In the genomic region with DNA sequence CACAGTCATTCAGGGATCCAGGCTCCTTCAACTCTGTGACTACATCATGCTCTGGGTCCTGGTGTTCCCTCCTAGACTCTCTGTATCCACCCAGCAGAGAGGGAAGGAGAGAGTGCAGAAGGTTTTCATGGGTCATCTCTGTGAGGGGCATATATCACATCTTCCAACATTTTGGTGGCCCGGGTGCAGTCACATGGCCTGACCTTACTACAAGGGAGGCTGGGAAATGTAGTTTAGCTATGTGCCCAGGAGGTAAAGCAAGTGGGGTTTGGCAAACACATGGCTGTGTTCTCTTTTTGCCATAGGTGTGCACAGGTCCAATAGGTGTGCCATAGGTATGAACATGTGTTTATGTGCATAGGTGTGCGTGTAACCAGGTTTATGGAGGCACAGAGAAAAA, we compare ENCODE assay signal across 28 cellular contexts.
"Had no signal": no experiment of that assay in that cellular context is flagged by ENCODE, and none has a peak within 500 bp of the region (broad histone marks: within the 10 kb centered on the region; RNA-seq: fewer than 3 reads in every experiment).

No MANE protein-coding gene starts in this region.

- H3K27ac Mint-ChIP-seq: stimulated activated effector memory CD8-positive, alpha-beta T cell treated with anti-CD3 and anti-CD28 coated beads, Interleukin-12 subunit alpha, Interleukin-12 subunit beta, amount 100 ng/mL, for 72 hours; stimulated activated memory B cell treated with anti-CD40 and anti-IgM and Interleukin-4, amounts not matched to agents 10 μg/mL and 1 μg/mL and 100 μg/mL, for 72 hours; stimulated activated naive B cell treated with anti-CD40 and anti-IgM and Interleukin-4, amounts not matched to agents 10 μg/mL and 1 μg/mL and 100 μg/mL, for 72 hours; stimulated activated naive CD8-positive, alpha-beta T cell treated with anti-CD3 and anti-CD28 coated beads, Interleukin-15, amount 100 ng/mL, for 72 hours; stimulated activated naive CD8-positive, alpha-beta T cell treated with anti-CD3 and anti-CD28 coated beads, Interleukin-15, Interleukin-2, amounts not matched to agents 100 ng/mL and 50 ng/mL, for 24 hours; type B pancreatic cell had no signal

- H3K36me3 Mint-ChIP-seq: stimulated activated effector memory CD8-positive, alpha-beta T cell treated with anti-CD3 and anti-CD28 coated beads, Interleukin-12 subunit alpha, Interleukin-12 subunit beta, amount 100 ng/mL, for 72 hours; stimulated activated memory B cell treated with anti-CD40 and anti-IgM and Interleukin-4, amounts not matched to agents 10 μg/mL and 1 μg/mL and 100 μg/mL, for 72 hours; stimulated activated naive B cell treated with anti-CD40 and anti-IgM and Interleukin-4, amounts not matched to agents 10 μg/mL and 1 μg/mL and 100 μg/mL, for 72 hours; type B pancreatic cell had no signal

- H3K27ac ChIP-seq: stomach, suprapubic skin, testis, thoracic aorta, thyroid gland, tibial artery, tibial nerve, transverse colon, upper lobe of left lung, upper lobe of right lung, uterus, vagina had no signal

- H3K4me3 Mint-ChIP-seq: stimulated activated effector memory CD8-positive, alpha-beta T cell treated with anti-CD3 and anti-CD28 coated beads, Interleukin-12 subunit alpha, Interleukin-12 subunit beta, amount 100 ng/mL, for 72 hours; stimulated activated memory B cell treated with anti-CD40 and anti-IgM and Interleukin-4, amounts not matched to agents 10 μg/mL and 1 μg/mL and 100 μg/mL, for 72 hours; stimulated activated naive B cell treated with anti-CD40 and anti-IgM and Interleukin-4, amounts not matched to agents 10 μg/mL and 1 μg/mL and 100 μg/mL, for 72 hours; stimulated activated naive CD8-positive, alpha-beta T cell treated with anti-CD3 and anti-CD28 coated beads, Interleukin-15, amount 100 ng/mL, for 72 hours; stimulated activated naive CD8-positive, alpha-beta T cell treated with anti-CD3 and anti-CD28 coated beads, Interleukin-15, Interleukin-2, amounts not matched to agents 100 ng/mL and 50 ng/mL, for 24 hours; type B pancreatic cell had no signal

- H3K4me1 ChIP-seq: stomach, suprapubic skin, testis, thyroid gland, tibial artery, tibial nerve, transverse colon, upper lobe of left lung, upper lobe of right lung, uterus, vagina had no signal

- DNase-seq: stimulated activated CD4-positive, alpha-beta T cell treated with anti-CD3 and anti-CD28 coated beads, Interleukin-2, amount 100 ng/mL, for 48 hours; stimulated activated CD4-positive, alpha-beta T cell treated with anti-CD3 and anti-CD28 coated beads, Interleukin-4, amount 100 ng/mL, for 1 hour; stimulated activated CD4-positive, alpha-beta T cell treated with anti-CD3 and anti-CD28 coated beads, Interleukin-4, amount 100 ng/mL, for 24 hours; stimulated activated CD4-positive, alpha-beta T cell treated with anti-CD3 and anti-CD28 coated beads, Interleukin-4, amount 100 ng/mL, for 4 hours; stimulated activated CD8-positive, alpha-beta memory T cell treated with anti-CD3 and anti-CD28 coated beads, Interleukin-4, amount 100 ng/mL, for 48 hours; stimulated activated naive B cell treated with anti-CD40 and anti-IgM and Interleukin-4, amounts not matched to agents 10 μg/mL and 1 μg/mL and 100 μg/mL, for 72 hours; stimulated activated naive CD4-positive, alpha-beta T cell; stimulated activated naive CD4-positive, alpha-beta T cell treated with Interleukin-2 at 50 U/mL for 16 hours; stimulated activated naive CD8-positive, alpha-beta T cell treated with anti-CD3 and anti-CD28 coated beads, Interleukin-15, amount 100 ng/mL, for 72 hours; stimulated activated naive CD8-positive, alpha-beta T cell treated with anti-CD3 and anti-CD28 coated beads, Interleukin-15, Interleukin-2, amounts not matched to agents 100 U/mL and 50 U/mL, for 24 hours; stomach; substantia nigra; testis; thyroid gland; tibial artery; transverse colon; trophoblast cell; upper lobe of left lung; upper lobe of right lung; uterus had no signal

- H3K4me3 ChIP-seq: stomach, suprapubic skin, testis, thoracic aorta, thyroid gland, tibial artery, tibial nerve, transverse colon, upper lobe of left lung, upper lobe of right lung, uterus, vagina had no signal

- H3K4me1 Mint-ChIP-seq: stimulated activated effector memory CD8-positive, alpha-beta T cell treated with anti-CD3 and anti-CD28 coated beads, Interleukin-12 subunit alpha, Interleukin-12 subunit beta, amount 100 ng/mL, for 72 hours; stimulated activated memory B cell treated with anti-CD40 and anti-IgM and Interleukin-4, amounts not matched to agents 10 μg/mL and 1 μg/mL and 100 μg/mL, for 72 hours; stimulated activated naive B cell treated with anti-CD40 and anti-IgM and Interleukin-4, amounts not matched to agents 10 μg/mL and 1 μg/mL and 100 μg/mL, for 72 hours; stimulated activated naive CD8-positive, alpha-beta T cell treated with anti-CD3 and anti-CD28 coated beads, Interleukin-15, amount 100 ng/mL, for 72 hours had no signal

- ATAC-seq: stimulated activated effector memory CD8-positive, alpha-beta T cell treated with anti-CD3 and anti-CD28 coated beads, Interleukin-12 subunit alpha, Interleukin-12 subunit beta, amount 100 ng/mL, for 72 hours; stimulated activated memory B cell treated with anti-CD40 and anti-IgM and Interleukin-4, amounts not matched to agents 10 μg/mL and 1 μg/mL and 100 μg/mL, for 72 hours; stimulated activated naive B cell treated with anti-CD40 and anti-IgM and Interleukin-4, amounts not matched to agents 10 μg/mL and 1 μg/mL and 100 μg/mL, for 72 hours; stimulated activated naive CD8-positive, alpha-beta T cell treated with anti-CD3 and anti-CD28 coated beads, Interleukin-15, amount 100 ng/mL, for 72 hours; stimulated activated naive CD8-positive, alpha-beta T cell treated with anti-CD3 and anti-CD28 coated beads, Interleukin-15, Interleukin-2, amounts not matched to agents 100 U/mL and 50 U/mL, for 24 hours; upper lobe of right lung had no signal

- H3K27me3 Mint-ChIP-seq: stimulated activated memory B cell treated with anti-CD40 and anti-IgM and Interleukin-4, amounts not matched to agents 10 μg/mL and 1 μg/mL and 100 μg/mL, for 72 hours; stimulated activated naive B cell treated with anti-CD40 and anti-IgM and Interleukin-4, amounts not matched to agents 10 μg/mL and 1 μg/mL and 100 μg/mL, for 72 hours had no signal

- H3K27me3 ChIP-seq: stomach, suprapubic skin, testis, thyroid gland, tibial artery, tibial nerve, transverse colon, upper lobe of left lung, upper lobe of right lung, uterus, vagina had no signal

- H3K9me3 ChIP-seq: suprapubic skin, testis, thyroid gland, transverse colon, upper lobe of right lung, uterus, vagina had no signal

- H3K36me3 ChIP-seq: stomach, suprapubic skin, thoracic aorta, thyroid gland, tibial artery, tibial nerve, transverse colon, upper lobe of left lung, upper lobe of right lung, uterus, vagina had no signal

- H3K9me3 Mint-ChIP-seq: type B pancreatic cell had no signal
